In genomic region chr6:91164105-91164504, GRCh38 we compare ENCODE assay signal across 28 cellular contexts.
"Had no signal": no experiment of that assay in that cellular context is flagged by ENCODE, and none has a peak within 500 bp of the region (broad histone marks: within the 10 kb centered on the region; RNA-seq: fewer than 3 reads in every experiment).

No MANE protein-coding gene starts in this region.

- H3K27me3 ChIP-seq: stomach, suprapubic skin, testis, thyroid gland, tibial artery, tibial nerve, transverse colon, upper lobe of left lung, upper lobe of right lung, uterus, vagina had no signal

- H3K27ac ChIP-seq: stomach, suprapubic skin, testis, thoracic aorta, thyroid gland, tibial artery, tibial nerve, transverse colon, upper lobe of left lung, upper lobe of right lung, uterus, vagina had no signal

- DNase-seq: stimulated activated CD4-positive, alpha-beta T cell treated with anti-CD3 and anti-CD28 coated beads, Interleukin-2, amount 100 ng/mL, for 48 hours; stimulated activated CD4-positive, alpha-beta T cell treated with anti-CD3 and anti-CD28 coated beads, Interleukin-4, amount 100 ng/mL, for 1 hour; stimulated activated CD4-positive, alpha-beta T cell treated with anti-CD3 and anti-CD28 coated beads, Interleukin-4, amount 100 ng/mL, for 24 hours; stimulated activated CD4-positive, alpha-beta T cell treated with anti-CD3 and anti-CD28 coated beads, Interleukin-4, amount 100 ng/mL, for 4 hours; stimulated activated CD8-positive, alpha-beta memory T cell treated with anti-CD3 and anti-CD28 coated beads, Interleukin-4, amount 100 ng/mL, for 48 hours; stimulated activated naive B cell treated with anti-CD40 and anti-IgM and Interleukin-4, amounts not matched to agents 10 μg/mL and 1 μg/mL and 100 μg/mL, for 72 hours; stimulated activated naive CD4-positive, alpha-beta T cell; stimulated activated naive CD4-positive, alpha-beta T cell treated with Interleukin-2 at 50 U/mL for 16 hours; stimulated activated naive CD8-positive, alpha-beta T cell treated with anti-CD3 and anti-CD28 coated beads, Interleukin-15, Interleukin-2, amounts not matched to agents 100 U/mL and 50 U/mL, for 24 hours; stomach; substantia nigra; testis; thyroid gland; tibial artery; transverse colon; trophoblast cell; upper lobe of left lung; upper lobe of right lung; uterus had no signal

- H3K4me3 ChIP-seq: stomach, suprapubic skin, testis, thoracic aorta, thyroid gland, tibial artery, tibial nerve, transverse colon, upper lobe of left lung, upper lobe of right lung, uterus, vagina had no signal

- H3K9me3 ChIP-seq: stomach, suprapubic skin, testis, thoracic aorta, thyroid gland, tibial artery, tibial nerve, transverse colon, upper lobe of left lung, upper lobe of right lung, uterus, vagina had no signal

- FAIRE-seq: urothelium cell line had no signal

- H3K36me3 ChIP-seq: stomach, suprapubic skin, thoracic aorta, thyroid gland, tibial artery, tibial nerve, transverse colon, upper lobe of left lung, upper lobe of right lung, uterus, vagina had no signal

- H3K27me3 Mint-ChIP-seq: stimulated activated memory B cell treated with anti-CD40 and anti-IgM and Interleukin-4, amounts not matched to agents 10 μg/mL and 1 μg/mL and 100 μg/mL, for 72 hours; stimulated activated naive CD8-positive, alpha-beta T cell treated with anti-CD3 and anti-CD28 coated beads, Interleukin-15, Interleukin-2, amounts not matched to agents 100 ng/mL and 50 ng/mL, for 24 hours; type B pancreatic cell had no signal

- H3K4me3 Mint-ChIP-seq: stimulated activated effector memory CD8-positive, alpha-beta T cell treated with anti-CD3 and anti-CD28 coated beads, Interleukin-12 subunit alpha, Interleukin-12 subunit beta, amount 100 ng/mL, for 72 hours; stimulated activated memory B cell treated with anti-CD40 and anti-IgM and Interleukin-4, amounts not matched to agents 10 μg/mL and 1 μg/mL and 100 μg/mL, for 72 hours; stimulated activated naive B cell treated with anti-CD40 and anti-IgM and Interleukin-4, amounts not matched to agents 10 μg/mL and 1 μg/mL and 100 μg/mL, for 72 hours; stimulated activated naive CD8-positive, alpha-beta T cell treated with anti-CD3 and anti-CD28 coated beads, Interleukin-15, Interleukin-2, amounts not matched to agents 100 ng/mL and 50 ng/mL, for 24 hours; type B pancreatic cell had no signal

- H3K4me1 ChIP-seq: stomach, suprapubic skin, testis, thyroid gland, tibial artery, tibial nerve, transverse colon, upper lobe of left lung, upper lobe of right lung, uterus, vagina had no signal

- H3K9me3 Mint-ChIP-seq: stimulated activated memory B cell treated with anti-CD40 and anti-IgM and Interleukin-4, amounts not matched to agents 10 μg/mL and 1 μg/mL and 100 μg/mL, for 72 hours; stimulated activated naive B cell treated with anti-CD40 and anti-IgM and Interleukin-4, amounts not matched to agents 10 μg/mL and 1 μg/mL and 100 μg/mL, for 72 hours; stimulated activated naive CD8-positive, alpha-beta T cell treated with anti-CD3 and anti-CD28 coated beads, Interleukin-15, Interleukin-2, amounts not matched to agents 100 ng/mL and 50 ng/mL, for 24 hours; type B pancreatic cell had no signal

- ATAC-seq: stimulated activated effector memory CD8-positive, alpha-beta T cell treated with anti-CD3 and anti-CD28 coated beads, Interleukin-12 subunit alpha, Interleukin-12 subunit beta, amount 100 ng/mL, for 72 hours; stimulated activated memory B cell treated with anti-CD40 and anti-IgM and Interleukin-4, amounts not matched to agents 10 μg/mL and 1 μg/mL and 100 μg/mL, for 72 hours; stimulated activated naive B cell treated with anti-CD40 and anti-IgM and Interleukin-4, amounts not matched to agents 10 μg/mL and 1 μg/mL and 100 μg/mL, for 72 hours; stimulated activated naive CD8-positive, alpha-beta T cell treated with anti-CD3 and anti-CD28 coated beads, Interleukin-15, Interleukin-2, amounts not matched to agents 100 U/mL and 50 U/mL, for 24 hours; upper lobe of right lung had no signal

- H3K36me3 Mint-ChIP-seq: stimulated activated effector memory CD8-positive, alpha-beta T cell treated with anti-CD3 and anti-CD28 coated beads, Interleukin-12 subunit alpha, Interleukin-12 subunit beta, amount 100 ng/mL, for 72 hours; stimulated activated memory B cell treated with anti-CD40 and anti-IgM and Interleukin-4, amounts not matched to agents 10 μg/mL and 1 μg/mL and 100 μg/mL, for 72 hours; stimulated activated naive B cell treated with anti-CD40 and anti-IgM and Interleukin-4, amounts not matched to agents 10 μg/mL and 1 μg/mL and 100 μg/mL, for 72 hours; type B pancreatic cell had no signal

- H3K27ac Mint-ChIP-seq: stimulated activated effector memory CD8-positive, alpha-beta T cell treated with anti-CD3 and anti-CD28 coated beads, Interleukin-12 subunit alpha, Interleukin-12 subunit beta, amount 100 ng/mL, for 72 hours; stimulated activated memory B cell treated with anti-CD40 and anti-IgM and Interleukin-4, amounts not matched to agents 10 μg/mL and 1 μg/mL and 100 μg/mL, for 72 hours; stimulated activated naive B cell treated with anti-CD40 and anti-IgM and Interleukin-4, amounts not matched to agents 10 μg/mL and 1 μg/mL and 100 μg/mL, for 72 hours; stimulated activated naive CD8-positive, alpha-beta T cell treated with anti-CD3 and anti-CD28 coated beads, Interleukin-15, Interleukin-2, amounts not matched to agents 100 ng/mL and 50 ng/mL, for 24 hours; type B pancreatic cell had no signal

- H3K4me1 Mint-ChIP-seq: stimulated activated effector memory CD8-positive, alpha-beta T cell treated with anti-CD3 and anti-CD28 coated beads, Interleukin-12 subunit alpha, Interleukin-12 subunit beta, amount 100 ng/mL, for 72 hours; stimulated activated memory B cell treated with anti-CD40 and anti-IgM and Interleukin-4, amounts not matched to agents 10 μg/mL and 1 μg/mL and 100 μg/mL, for 72 hours; stimulated activated naive B cell treated with anti-CD40 and anti-IgM and Interleukin-4, amounts not matched to agents 10 μg/mL and 1 μg/mL and 100 μg/mL, for 72 hours had no signal
